Comparison of ENCODE assay signal across 13 cellular contexts in genomic region chr3:175146258-175146657, GRCh38.
DNase-seq lines count a peak whose midpoint lies in the region; TF ChIP-seq lines count a peak whose summit lies in the region.
"Had no signal": no experiment of that assay in that cellular context is flagged by ENCODE, and none has a peak within 500 bp of the region (broad histone marks: within the 10 kb centered on the region; RNA-seq: fewer than 3 reads in every experiment).

No MANE protein-coding gene starts in this region.

- TF ChIP-seq RAD21 in neural cell (conservative IDR thresholded peaks at IDR 0.05), result peak; percentile 57

- H3K27me3 ChIP-seq in neural cell (ENCODE audit: insufficient read depth, low read depth, low read length), result no peaks in the 10 kb centered on the region
- no peaks in the 10 kb centered on the region for H3K27me3 ChIP-seq in WERI-Rb-1 (ENCODE audit: insufficient read depth, low read depth, severe bottlenecking)
- H3K27me3 ChIP-seq: left lung, right atrium auricular region had no signal

- TF ChIP-seq CTCF in LNCAP (IDR thresholded peaks at IDR 0.05) (peak; percentile 24; the same call in 1 of the 2 replicates), choroid plexus epithelial cell (conservative IDR thresholded peaks at IDR 0.05; ENCODE audit: low read depth, low read length) (peak; percentile 64), neural cell (IDR thresholded peaks at IDR 0.05; ENCODE audit: poor library complexity, severe bottlenecking) (peak; percentile 53), WERI-Rb-1 (IDR thresholded peaks at IDR 0.05; ENCODE audit: low read depth, low read length) (no peak)

- H3K9me3 ChIP-seq in neural cell (ENCODE audit: low read length), result no peaks in the 10 kb centered on the region
- H3K9me3 ChIP-seq in WERI-Rb-1 (ENCODE audit: severe bottlenecking), result no peaks in the 10 kb centered on the region
- H3K9me3 ChIP-seq: left lung, right atrium auricular region had no signal

- no peaks in the 10 kb centered on the region for H4K20me1 ChIP-seq in neural cell (ENCODE audit: insufficient read depth)

- no peaks in the 10 kb centered on the region for H3K79me2 ChIP-seq in neural cell (replicated peaks; ENCODE audit: insufficient read depth, low read length)

- H3K4me3 ChIP-seq in choroid plexus epithelial cell (ENCODE audit: low read depth, low read length) (no peak overlapping the region), neural cell (ENCODE audit: low read length) (no peak overlapping the region), WERI-Rb-1 (ENCODE audit: low read depth, low read length) (no peak overlapping the region)
- H3K4me3 ChIP-seq: left lung, right atrium auricular region had no signal

- no peak overlapping the region for H3K27ac ChIP-seq in neural cell (ENCODE audit: low read length)
- H3K27ac ChIP-seq in WERI-Rb-1, result no peak overlapping the region
- H3K27ac ChIP-seq: left lung, right atrium auricular region had no signal

- no peaks in the 10 kb centered on the region for H3K9me2 ChIP-seq in neural cell (ENCODE audit: insufficient read depth, low read length)

- H3F3A ChIP-seq in neural cell (ENCODE audit: insufficient read depth, low read length, poor library complexity, severe bottlenecking), result no peaks in the 10 kb centered on the region

- H3K36me3 ChIP-seq in neural cell (ENCODE audit: insufficient read depth, low read length) (no peaks in the 10 kb centered on the region), WERI-Rb-1 (no peaks in the 10 kb centered on the region)
- H3K36me3 ChIP-seq: left lung, right atrium auricular region had no signal

- no peak overlapping the region for H3K4me2 ChIP-seq in neural cell (ENCODE audit: low read length)

- TF ChIP-seq EP300 in neural cell (conservative IDR thresholded peaks at IDR 0.05; ENCODE audit: poor library complexity, severe bottlenecking), result no peak

- DNase-seq in EH (ENCODE audit: low read depth) (peak; percentile 50), choroid plexus epithelial cell (ENCODE audit: low read depth) (peak; percentile 67), WERI-Rb-1 (no peak), hypothalamus (lab: John Stamatoyannopoulos, UW) (no peak), NOMO-1 treated with dmso at 0.1 percent for 144 hours (lab: John Stamatoyannopoulos, UW; ENCODE audit: unreplicated experiment) (no peak), occipital lobe (lab: John Stamatoyannopoulos, UW) (no peak)
- DNase-seq: activated CD4-positive, alpha-beta T cell treated with anti-CD3 and anti-CD28 coated beads, Interleukin-2, amount 10 ng/mL, durations not matched to agents 24 days and 14 days; activated naive CD4-positive, alpha-beta T cell treated with anti-CD3 and anti-CD28 coated beads, Interleukin-2, amount 50 U/mL, for 16 hours; left lung; SHP77 treated with DMSO at 0.1 percent for 48 hours had no signal

- no peak overlapping the region for H2AFZ ChIP-seq in neural cell (ENCODE audit: low read depth, low read length)

- no peak overlapping the region for H3K9ac ChIP-seq in neural cell (ENCODE audit: low read length)

TF ChIP-seq in neural cell, 6 proteins besides CTCF, POLR2A, EP300 and RAD21:
- TF ChIP-seq MXI1 (conservative IDR thresholded peaks at IDR 0.05; ENCODE audit: poor library complexity, severe bottlenecking) (no peak), SMC3 (conservative IDR thresholded peaks at IDR 0.05; ENCODE audit: poor library complexity) (peak; percentile 70), REST (IDR thresholded peaks at IDR 0.05; ENCODE audit: borderline replicate concordance) (no peak)
TF ChIP-seq in neural cell: peak in this region for 1.

Comparison
In these comparisons a context has a peak if more than half of its experiments do, and no peak if none do; other contexts are left out.
1. DNase-seq: peak in EH (single experiment) and choroid plexus epithelial cell (single experiment); none in WERI-Rb-1 (single experiment), hypothalamus (0 of 51), NOMO-1 treated with dmso at 0.1 percent for 144 hours (single experiment) and occipital lobe (single experiment).